27 cellular contexts compared by ENCODE assay signal in the genomic region with DNA sequence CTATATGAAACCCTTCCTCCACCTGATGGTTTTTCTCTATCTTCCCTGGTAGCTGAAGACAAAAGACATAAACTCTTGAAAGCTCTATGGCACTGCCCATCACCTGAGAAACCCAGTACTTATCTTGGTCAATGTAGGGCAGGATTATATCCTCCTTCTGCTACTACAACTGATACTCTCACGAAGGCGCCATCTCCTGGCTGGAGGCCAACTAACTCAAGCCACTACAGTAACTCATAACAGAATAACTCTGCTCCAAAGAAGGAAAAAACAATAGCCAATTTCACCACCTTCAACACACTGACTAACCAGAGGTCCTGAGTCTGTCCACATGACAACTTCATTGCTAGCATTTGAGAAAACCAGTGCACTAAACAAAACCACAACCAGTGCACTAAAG.
DNase-seq lines count a peak whose midpoint lies in the region; ATAC-seq, FAIRE-seq and TF ChIP-seq lines count a peak whose summit lies in the region.
"Had no signal": no experiment of that assay in that cellular context is flagged by ENCODE, and none has a peak within 500 bp of the region (broad histone marks: within the 10 kb centered on the region; RNA-seq: fewer than 3 reads in every experiment).

No MANE protein-coding gene starts in this region.

- H3K36me3 ChIP-seq in OCI-LY3 (replicated peaks; ENCODE audit: low read depth, low read length) (no peaks in the 10 kb centered on the region), H1 (ENCODE audit: control insufficient read depth in 2 of 4, insufficient read depth in 4 of 4, low read length in 3 of 4) (no peaks in the 10 kb centered on the region), stomach (no peaks in the 10 kb centered on the region)
- H3K36me3 ChIP-seq: BLaER1, HAP-1, heart left ventricle, thoracic aorta had no signal

- no peak overlapping the region for H3T11ph ChIP-seq in H9 (ENCODE audit: low read length)

- H2AFZ ChIP-seq in H9 (ENCODE audit: low read length) = no peak overlapping the region
- H2AFZ ChIP-seq in OCI-LY3 (ENCODE audit: low read depth, low read length) = no peak overlapping the region
- no peak overlapping the region for H2AFZ ChIP-seq in H1 (ENCODE audit: low read length)

- H3K27me3 ChIP-seq in H9 (ENCODE audit: insufficient read depth, low read length) (no peaks in the 10 kb centered on the region), OCI-LY3 (ENCODE audit: low read depth, low read length) (no peaks in the 10 kb centered on the region), H1 (replicated peaks in 1 of 4; ENCODE audit: control insufficient read depth in 3 of 4, extremely low read depth in 1 of 4, insufficient read depth in 3 of 4, low read length in 3 of 4) (no peaks in the 10 kb centered on the region), stomach (no peaks in the 10 kb centered on the region)
- H3K27me3 ChIP-seq: BLaER1, heart left ventricle had no signal

- POLR2A ChIA-PET in H1 (lab: Charles Lee; ENCODE audit: partially characterized antibody) = no interaction called here

- H3K14ac ChIP-seq in H9 (ENCODE audit: insufficient read depth, low read length) (no peak overlapping the region), H1 (ENCODE audit: insufficient read length) (no peak overlapping the region)

- H3K27ac ChIP-seq in H9 (ENCODE audit: insufficient read length, low read depth, low read length) (no peak overlapping the region), OCI-LY3 (ENCODE audit: low read length) (no peak overlapping the region), H1 (ENCODE audit: low read depth, low read length) (no peak overlapping the region), stomach (no peak overlapping the region)
- H3K27ac ChIP-seq: A549, BLaER1, heart left ventricle, thoracic aorta had no signal

- H3K56ac ChIP-seq in H9 (ENCODE audit: insufficient read length, low read depth, low read length) = no peak overlapping the region
- H3K56ac ChIP-seq in H1 (replicated peaks; ENCODE audit: insufficient read length, low read depth, low read length) = no peak overlapping the region

- WGBS in H9 (ENCODE audit: extremely low coverage, insufficient read length, low lambda C conversion rate) = no CpG with 5 or more reads among the region's 2 CpGs
- WGBS in H1 (ENCODE audit: extremely low coverage in 1 of 2, insufficient coverage in 1 of 2, insufficient read length in 1 of 2, insufficient replicate concordance in 2 of 2, low coverage in 1 of 2, low lambda C conversion rate in 2 of 2, missing lambda C conversion rate in 1 of 2), 2 experiments = 71% methylated on average over 2 of the region's 2 CpGs; no CpG with 5 or more reads in 1 of the 2 experiments
- 80 to 96% (median 86%) methylated on average over 2 of the region's 2 CpGs for WGBS in stomach, 5 donors

- TF ChIP-seq EP300 in H1 (IDR thresholded peaks at IDR 0.05; ENCODE audit: borderline replicate concordance in 1 of 2, low read depth in 2 of 2, low read length in 2 of 2) = no peak
- no peak for TF ChIP-seq EP300 in stomach (IDR thresholded peaks at IDR 0.05)

- H4K8ac ChIP-seq in H9 (replicated peaks; ENCODE audit: insufficient read length, low read depth, low read length) (no peak overlapping the region), H1 (ENCODE audit: extremely low read depth, insufficient read depth, low read length) (no peak overlapping the region)

- H2BK20ac ChIP-seq in H9 (ENCODE audit: low read depth, low read length, poor library complexity, severe bottlenecking) = no peak overlapping the region
- H2BK20ac ChIP-seq in H1 (ENCODE audit: low read length) = no peak overlapping the region

- no peak overlapping the region for H3K27ac Mint-ChIP-seq in H9
- H3K27ac Mint-ChIP-seq: progenitor cell of endocrine pancreas; stimulated activated memory B cell treated with anti-CD40 and anti-IgM and Interleukin-4, amounts not matched to agents 10 μg/mL and 1 μg/mL and 100 μg/mL, for 72 hours had no signal

- H3K36me3 Mint-ChIP-seq in H9 (ENCODE audit: insufficient read depth in 1 of 3, low read depth in 3 of 3) = peaks cover 0 to 4% (median 1%) of the 10 kb centered on the region in 3 experiments; a peak in 3 of 7 replicates
- H3K36me3 Mint-ChIP-seq: stimulated activated memory B cell treated with anti-CD40 and anti-IgM and Interleukin-4, amounts not matched to agents 10 μg/mL and 1 μg/mL and 100 μg/mL, for 72 hours had no signal

- H3K18ac ChIP-seq in H9 (ENCODE audit: insufficient read length, low read depth, low read length) (no peak overlapping the region), H1 (ENCODE audit: extremely low read depth, low read length) (no peak overlapping the region)

- H4K91ac ChIP-seq in H9 (ENCODE audit: insufficient read length, low read depth, low read length) (no peak overlapping the region), H1 (replicated peaks; ENCODE audit: insufficient read length, low read length) (no peak overlapping the region)

- H4K5ac ChIP-seq in H9 (ENCODE audit: insufficient read length, low read depth, low read length) = no peak overlapping the region
- H4K5ac ChIP-seq in H1 (ENCODE audit: insufficient read length, low read depth, low read length) = no peak overlapping the region

- peaks cover 2 to 3% of the 10 kb centered on the region in 2 experiments; a peak in 2 of 5 replicates for H3K9me3 Mint-ChIP-seq in H9
- H3K9me3 Mint-ChIP-seq: stimulated activated memory B cell treated with anti-CD40 and anti-IgM and Interleukin-4, amounts not matched to agents 10 μg/mL and 1 μg/mL and 100 μg/mL, for 72 hours had no signal

- H3K4me2 ChIP-seq in H9 (ENCODE audit: insufficient read depth, insufficient read length, low read length) (no peak overlapping the region), OCI-LY3 (ENCODE audit: low read length) (no peak overlapping the region), H1 (ENCODE audit: insufficient read depth in 1 of 2, low read depth in 2 of 2, low read length in 2 of 2) (no peak overlapping the region)
- H3K4me2 ChIP-seq: A549, BLaER1 had no signal

- no peaks in the 10 kb centered on the region for H3K9me3 ChIP-seq in H9 (ENCODE audit: control insufficient read depth, low read depth, low read length)
- H3K9me3 ChIP-seq in OCI-LY3 (ENCODE audit: insufficient read depth, low read length) = no peaks in the 10 kb centered on the region
- no peaks in the 10 kb centered on the region for H3K9me3 ChIP-seq in H1 (ENCODE audit: insufficient read depth in 2 of 2, low read depth in 1 of 2, low read length in 1 of 2)
- no peaks in the 10 kb centered on the region for H3K9me3 ChIP-seq in stomach
- H3K9me3 ChIP-seq: A549, BLaER1, HAP-1, thoracic aorta had no signal

- H3K4me3 ChIP-seq in OCI-LY3 (ENCODE audit: low read length) = no peak overlapping the region
- no peak overlapping the region for H3K4me3 ChIP-seq in H1 (ENCODE audit: extremely low read depth in 1 of 4, insufficient read depth in 2 of 4, low read depth in 3 of 4, low read length in 4 of 4)
- no peak overlapping the region for H3K4me3 ChIP-seq in stomach
- H3K4me3 ChIP-seq: A549, BLaER1, HAP-1, heart left ventricle, thoracic aorta had no signal

- intact Hi-C loops in stomach (cut with DNase I; ENCODE audit: low total_unique reads) = no loop called here

- TF ChIP-seq RAD21 in H1 (IDR thresholded peaks at IDR 0.05 in 1 of 2, conservative IDR thresholded peaks at IDR 0.05 in 1 of 2; ENCODE audit: low read depth in 2 of 2, low read length in 2 of 2) = peak; percentile 45 to 48

- peak; percentile 71 for FAIRE-seq in H1 (lab: Jason Lieb, UNC)
- FAIRE-seq: A549, bronchial epithelial cell, endothelial cell of umbilical vein, TTC549 had no signal

- H2BK120ac ChIP-seq in H9 (ENCODE audit: low read depth, low read length, poor library complexity, severe bottlenecking) = no peak overlapping the region
- no peak overlapping the region for H2BK120ac ChIP-seq in H1 (replicated peaks; ENCODE audit: low read depth, low read length)

- no peak overlapping the region for H2BK12ac ChIP-seq in H9 (ENCODE audit: insufficient read length, low read depth, low read length)
- no peak overlapping the region for H2BK12ac ChIP-seq in H1 (ENCODE audit: low read depth, low read length)

- DNase-seq in NCI-H82 (lab: John Stamatoyannopoulos, UW) = peak; percentile 0
- no peak for DNase-seq in NCI-H82 treated with DMSO at 0.1 percent for 48 hours (lab: John Stamatoyannopoulos, UW; ENCODE audit: unreplicated experiment)
- DNase-seq in H9 = no peak
- DNase-seq in H1 (ENCODE audit: low read depth in 1 of 2, low spot score in 2 of 2) = no peak
- no peak for DNase-seq in stomach
- DNase-seq in DMS153 (lab: John Stamatoyannopoulos, UW) = no peak
- DNase-seq: activated gamma-delta T cell treated with Interleukin-2 at 50 U/mL for 16 hours; activated T-cell treated with anti-CD3 and anti-CD28 coated beads for 4 hours; amniotic stem cell; dermis blood vessel endothelial cell; heart left ventricle; left ventricle myocardium superior; NCI-H1694; NCI-H226; NK-92 treated with Interleukin-12 subunit alpha and Interleukin-12 subunit beta, amount 100 ng/mL, for 24 hours; SW 1271 had no signal

- CTCF ChIA-PET in H1 (lab: Charles Lee; ENCODE audit: partially characterized antibody) = interaction anchor here (0.9 to 1.4 kb wide), 2 partner anchors 14 to 19 kb away, joined by 3 read pairs; no protein-coding TSS in a partner anchor

- H3K23ac ChIP-seq in H9 (ENCODE audit: insufficient read length, low read depth, low read length) (no peak overlapping the region), H1 (ENCODE audit: insufficient read length) (no peak overlapping the region)

- H2BK5ac ChIP-seq in H9 (ENCODE audit: insufficient read length, low read length) = no peak overlapping the region
- H2BK5ac ChIP-seq in H1 (ENCODE audit: low read depth, low read length) = no peak overlapping the region

- TF ChIP-seq POLR2A in H1 (IDR thresholded peaks at IDR 0.05; ENCODE audit: control extremely low read depth in 1 of 2, low read depth in 2 of 2, low read length in 2 of 2) (no peak), stomach (IDR thresholded peaks at IDR 0.05) (no peak)

- H3K79me1 ChIP-seq in H9 (ENCODE audit: insufficient read depth, low read depth, low read length, poor library complexity, severe bottlenecking) (no peaks in the 10 kb centered on the region), H1 (ENCODE audit: low read depth, low read length) (no peaks in the 10 kb centered on the region)

- H3K9ac ChIP-seq in H9 (ENCODE audit: extremely low read depth, insufficient read length, low read length) (no peak overlapping the region), OCI-LY3 (ENCODE audit: low read length) (no peak overlapping the region), H1 (replicated peaks in 1 of 4; ENCODE audit: extremely low read depth in 1 of 4, low read depth in 3 of 4, low read length in 3 of 4) (no peak overlapping the region)
- H3K9ac ChIP-seq: BLaER1 had no signal

- H4K20me1 ChIP-seq in H9 (ENCODE audit: control insufficient read depth, insufficient read depth, insufficient read length) (no peaks in the 10 kb centered on the region), OCI-LY3 (ENCODE audit: insufficient read depth, low read length) (no peaks in the 10 kb centered on the region), H1 (replicated peaks in 1 of 2; ENCODE audit: control insufficient read depth in 1 of 2, insufficient read depth in 2 of 2, low read length in 2 of 2) (no peaks in the 10 kb centered on the region)
- H4K20me1 ChIP-seq: BLaER1 had no signal

- H2BK15ac ChIP-seq in H9 (ENCODE audit: low read depth, low read length) (no peak overlapping the region), H1 (ENCODE audit: low read length) (no peak overlapping the region)

- H2AK5ac ChIP-seq in H9 (ENCODE audit: insufficient read length, low read length) = no peak overlapping the region
- no peak overlapping the region for H2AK5ac ChIP-seq in H1 (ENCODE audit: low read depth, low read length)

- H3K23me2 ChIP-seq in H9 (ENCODE audit: insufficient read length, low read depth, low read length, poor library complexity, severe bottlenecking) (no peaks in the 10 kb centered on the region), H1 (ENCODE audit: low read depth, low read length) (no peaks in the 10 kb centered on the region)

- H3K4me1 ChIP-seq in H9 (ENCODE audit: insufficient read depth, low read length) = peaks cover 2% of the 10 kb centered on the region; the same call in 1 of the 2 replicates
- H3K4me1 ChIP-seq in OCI-LY3 (ENCODE audit: low read length) = no peaks in the 10 kb centered on the region
- H3K4me1 ChIP-seq in H1 (replicated peaks in 1 of 4; ENCODE audit: control insufficient read depth in 3 of 4, insufficient read depth in 4 of 4, low read length in 3 of 4) = no peaks in the 10 kb centered on the region
- H3K4me1 ChIP-seq in stomach = no peaks in the 10 kb centered on the region
- H3K4me1 ChIP-seq: A549, BLaER1 had no signal

- H3K4me3 Mint-ChIP-seq in H9 = no peak overlapping the region
- H3K4me3 Mint-ChIP-seq: stimulated activated memory B cell treated with anti-CD40 and anti-IgM and Interleukin-4, amounts not matched to agents 10 μg/mL and 1 μg/mL and 100 μg/mL, for 72 hours had no signal

- H3K79me2 ChIP-seq in H9 (ENCODE audit: insufficient read depth, low read length) (no peaks in the 10 kb centered on the region), OCI-LY3 (ENCODE audit: low read length) (no peaks in the 10 kb centered on the region), H1 (ENCODE audit: control insufficient read depth in 1 of 2, insufficient read depth in 2 of 2, low read length in 2 of 2) (no peaks in the 10 kb centered on the region)

- no peak for ATAC-seq in GM18858 (IDR thresholded peaks at IDR 0.05; ENCODE audit: unreplicated experiment)
- ATAC-seq: A549; heart left ventricle; left ventricle myocardium superior; stimulated activated memory B cell treated with anti-CD40 and anti-IgM and Interleukin-4, amounts not matched to agents 10 μg/mL and 1 μg/mL and 100 μg/mL, for 72 hours had no signal

- peaks cover 13 to 17% of the 10 kb centered on the region in 2 experiments for H3K4me1 Mint-ChIP-seq in H9
- H3K4me1 Mint-ChIP-seq: stimulated activated memory B cell treated with anti-CD40 and anti-IgM and Interleukin-4, amounts not matched to agents 10 μg/mL and 1 μg/mL and 100 μg/mL, for 72 hours had no signal

- peaks cover 7% of the 10 kb centered on the region for H3K27me3 Mint-ChIP-seq in H9 (ENCODE audit: low read depth)
- H3K27me3 Mint-ChIP-seq: progenitor cell of endocrine pancreas; stimulated activated memory B cell treated with anti-CD40 and anti-IgM and Interleukin-4, amounts not matched to agents 10 μg/mL and 1 μg/mL and 100 μg/mL, for 72 hours had no signal

- no peak overlapping the region for H3K4ac ChIP-seq in H9 (ENCODE audit: low read depth, low read length)
- no peak overlapping the region for H3K4ac ChIP-seq in H1 (replicated peaks; ENCODE audit: insufficient read length, low read depth, low read length)

- peak; percentile 48; the same call in 2 of the 3 replicates for TF ChIP-seq CTCF in H9 (conservative IDR thresholded peaks at IDR 0.05)
- TF ChIP-seq CTCF in OCI-LY3 (IDR thresholded peaks at IDR 0.05; ENCODE audit: low read depth, low read length) = peak; percentile 6; the same call in 1 of the 2 replicates
- peak in 2 of 3 experiments; percentile 20 to 44; a peak in 2 of 4 replicates for TF ChIP-seq CTCF in H1 (IDR thresholded peaks at IDR 0.05; ENCODE audit: control extremely low read depth in 1 of 3, insufficient read depth in 1 of 3, low read depth in 1 of 3, low read length in 3 of 3)
- no peak for TF ChIP-seq CTCF in stomach (IDR thresholded peaks at IDR 0.05)

Comparison
In these comparisons a context has a peak if more than half of its experiments do, and no peak if none do; other contexts are left out.
1. CTCF ChIP-seq: peak in H9 (single experiment), OCI-LY3 (single experiment) and H1 (2 of 3); none in stomach (0 of 7).